ENCODE assay signal across 18 cellular contexts in the genomic region with DNA sequence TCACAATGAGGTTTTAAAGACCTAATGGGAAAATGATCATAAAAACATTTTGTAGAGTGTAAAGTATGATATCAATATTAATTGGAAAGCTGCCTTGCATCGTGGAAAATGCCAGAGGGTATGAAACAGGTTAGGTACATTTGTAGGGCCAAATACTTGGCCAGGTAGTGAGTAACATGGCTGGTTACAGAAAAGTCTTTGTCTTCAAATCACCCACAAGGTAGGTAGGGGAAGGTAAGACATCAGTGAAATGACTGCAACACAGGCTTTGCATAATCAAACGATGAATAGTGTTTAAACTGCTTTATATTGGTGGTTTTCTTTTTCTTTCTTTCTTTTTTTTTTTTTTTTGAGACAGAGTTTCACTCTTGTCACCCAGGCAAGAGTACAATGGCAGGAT.
DNase-seq lines count a peak whose midpoint lies in the region; ATAC-seq and TF ChIP-seq lines count a peak whose summit lies in the region.
"Had no signal": no experiment of that assay in that cellular context is flagged by ENCODE, and none has a peak within 500 bp of the region (broad histone marks: within the 10 kb centered on the region; RNA-seq: fewer than 3 reads in every experiment).

No MANE protein-coding gene starts in this region.

- no peaks in the 10 kb centered on the region for H3K36me3 Mint-ChIP-seq in naive thymus-derived CD8-positive, alpha-beta T cell
- H3K36me3 Mint-ChIP-seq: activated naive CD4-positive, alpha-beta T cell treated with anti-CD3 and anti-CD28 coated beads, Interleukin-2, amount 50 U/mL, for 72 hours had no signal

- TF ChIP-seq POLR2A in heart left ventricle (IDR thresholded peaks at IDR 0.05) = no peak

- peak overlapping the region in 1 of 10 donors; percentile 15 for H3K27ac Mint-ChIP-seq in naive thymus-derived CD8-positive, alpha-beta T cell
- H3K27ac Mint-ChIP-seq: activated CD4-positive, alpha-beta T cell treated with anti-CD3 and anti-CD28 coated beads, Interleukin-2, amount 10 ng/mL, durations not matched to agents 7 days and 5 days; activated naive CD4-positive, alpha-beta T cell treated with anti-CD3 and anti-CD28 coated beads, Interleukin-2, amount 50 U/mL, for 72 hours had no signal

- peak overlapping the region in 7 of 12 donors; percentile 76 to 91 (median 85) for H3K27ac ChIP-seq in heart left ventricle
- H3K27ac ChIP-seq in ascending aorta = peak overlapping the region; percentile 86 to 92
- peak overlapping the region; percentile 81 for H3K27ac ChIP-seq in upper lobe of right lung
- H3K27ac ChIP-seq: A549 had no signal

- peaks cover 0 to 16% (median 10%) of the 10 kb centered on the region in 9 donors for H3K36me3 ChIP-seq in heart left ventricle
- peaks cover 0 to 7% of the 10 kb centered on the region in 2 donors for H3K36me3 ChIP-seq in ascending aorta
- H3K36me3 ChIP-seq in upper lobe of right lung = no peaks in the 10 kb centered on the region

- peaks cover 0 to 7% (median 5%) of the 10 kb centered on the region in 5 donors for H3K27me3 Mint-ChIP-seq in naive thymus-derived CD8-positive, alpha-beta T cell

- DNase-seq in heart left ventricle = no peak
- DNase-seq in left cardiac atrium = no peak
- no peak for DNase-seq in ascending aorta (ENCODE audit: low spot score in 2 of 2)
- DNase-seq in naive thymus-derived CD8-positive, alpha-beta T cell = no peak
- no peak for DNase-seq in upper lobe of right lung
- no peak for DNase-seq in stimulated activated CD4-positive, alpha-beta T cell treated with anti-CD3 and anti-CD28 coated beads, Interleukin-4, amount 100 ng/mL, for 24 hours
- DNase-seq in 8988T = no peak
- DNase-seq: activated CD4-positive, alpha-beta T cell treated with anti-CD3 and anti-CD28 coated beads, Interleukin-2, amount 10 ng/mL, durations not matched to agents 7 days and 5 days; activated T-cell treated with anti-CD3 and anti-CD28 coated beads for 4 hours; DND-41; kidney glomerular epithelial cell; NCI-H1417; NCI-H82; occipital lobe; stimulated activated CD4-positive, alpha-beta T cell treated with anti-CD3 and anti-CD28 coated beads, Interleukin-4, amount 100 ng/mL, for 1 hour had no signal

- H3K9me3 ChIP-seq in heart left ventricle (no peaks in the 10 kb centered on the region), ascending aorta (no peaks in the 10 kb centered on the region), upper lobe of right lung (no peaks in the 10 kb centered on the region)
- H3K9me3 ChIP-seq: A549 had no signal

- no peak for TF ChIP-seq CTCF in heart left ventricle (IDR thresholded peaks at IDR 0.05)
- no peak for TF ChIP-seq CTCF in ascending aorta (IDR thresholded peaks at IDR 0.05)
- no peak for TF ChIP-seq CTCF in upper lobe of right lung (IDR thresholded peaks at IDR 0.05)

- H3K4me3 ChIP-seq in heart left ventricle (no peak overlapping the region), ascending aorta (no peak overlapping the region), upper lobe of right lung (no peak overlapping the region)
- H3K4me3 ChIP-seq: A549 had no signal

- 87 to 94% (median 90%) methylated on average over 2 of the region's 2 CpGs for WGBS in heart left ventricle, 4 donors

- H3K9me3 Mint-ChIP-seq in naive thymus-derived CD8-positive, alpha-beta T cell = no peaks in the 10 kb centered on the region
- H3K9me3 Mint-ChIP-seq: activated CD4-positive, alpha-beta T cell treated with anti-CD3 and anti-CD28 coated beads, Interleukin-2, amount 10 ng/mL, durations not matched to agents 7 days and 5 days; activated naive CD4-positive, alpha-beta T cell treated with anti-CD3 and anti-CD28 coated beads, Interleukin-2, amount 50 U/mL, for 72 hours had no signal

- H3K4me3 Mint-ChIP-seq in naive thymus-derived CD8-positive, alpha-beta T cell = peak overlapping the region in 8 of 10 donors; percentile 14 to 66 (median 54)

- POLR2A ChIA-PET in naive thymus-derived CD8-positive, alpha-beta T cell (lab: Charles Lee) = no interaction called here

- intact Hi-C loops in heart left ventricle (cut with DNase I) (loop anchor here in 6 of 10 donors (2.0 to 5.0 kb wide), 4 partner anchors 60 to 105 kb away; a partner anchor contains a TSS), left cardiac atrium (cut with DNase I) (loop anchor here in 1 of 2 donors (5.0 kb wide), 1 partner anchor 60 kb away; a partner anchor contains a TSS), ascending aorta (cut with DNase I) (loop anchor here (2.0 kb wide), 1 partner anchor 61 kb away; no protein-coding TSS in a partner anchor), upper lobe of right lung (cut with DNase I) (no loop called here)

- H3K4me1 ChIP-seq in heart left ventricle (peaks cover 3 to 78% (median 59%) of the 10 kb centered on the region in 12 donors), ascending aorta (peaks cover 21 to 28% of the 10 kb centered on the region in 2 donors), upper lobe of right lung (peaks cover 50% of the 10 kb centered on the region)
- H3K4me1 ChIP-seq: A549 had no signal

- H3K27me3 ChIP-seq in heart left ventricle (no peaks in the 10 kb centered on the region), ascending aorta (no peaks in the 10 kb centered on the region), upper lobe of right lung (no peaks in the 10 kb centered on the region)

- peaks cover 0 to 20% (median 13%) of the 10 kb centered on the region in 4 donors for H3K4me1 Mint-ChIP-seq in naive thymus-derived CD8-positive, alpha-beta T cell

- ATAC-seq in heart left ventricle (no peak), left cardiac atrium (no peak), upper lobe of right lung (no peak), HG03196 (IDR thresholded peaks at IDR 0.05; ENCODE audit: unreplicated experiment) (no peak)
- ATAC-seq in naive thymus-derived CD8-positive, alpha-beta T cell = no peak
- ATAC-seq: A549 had no signal
